In the genomic region with DNA sequence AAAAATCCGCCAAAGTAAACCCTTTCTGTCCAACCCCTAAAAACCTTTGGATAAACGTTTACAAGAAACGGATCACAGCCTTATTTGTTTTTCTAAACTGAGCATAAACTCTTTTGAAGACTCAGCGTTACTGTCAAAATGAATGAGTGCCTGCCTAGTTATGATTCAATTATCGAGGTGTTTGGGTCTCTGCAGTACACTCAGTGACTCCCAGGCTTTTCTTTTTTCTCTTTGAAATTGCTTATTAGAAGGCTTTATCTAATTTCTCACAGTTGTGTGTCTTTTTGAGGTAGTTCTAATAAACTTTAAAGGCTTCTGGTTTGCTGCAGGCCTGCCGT, we compare ENCODE assay signal across 8 cellular contexts.
DNase-seq lines count a peak whose midpoint lies in the region; ATAC-seq and TF ChIP-seq lines count a peak whose summit lies in the region.

No MANE protein-coding gene starts in this region.

- intact Hi-C loops in dendritic cell treated with granulocyte-macrophage colony-stimulating factor and Interleukin-4, amounts not matched to agents 40 ng/mL and 50 ng/mL, for 4 days (cut with micrococcal nuclease): loop anchor here (5.0 kb wide), 1 partner anchor 44 kb away; no protein-coding TSS in a partner anchor

- peak overlapping the region; percentile 87 for H3K4me3 Mint-ChIP-seq in dendritic cell treated with granulocyte-macrophage colony-stimulating factor and Interleukin-4, amounts not matched to agents 40 ng/mL and 50 ng/mL, for 4 days
- peak overlapping the region; percentile 94 to 98 (median 98) for H3K4me3 Mint-ChIP-seq in nephron

- DNase-seq in AG09309 (ENCODE audit: low read depth): no peak
- DNase-seq in KG1 (lab: John Stamatoyannopoulos, UW): peak; percentile 77
- DNase-seq in foreskin melanocyte: no peak
- no peak for DNase-seq in NCI-H446 treated with DMSO at 0.1 percent for 48 hours (lab: John Stamatoyannopoulos, UW)

- H3K4me1 Mint-ChIP-seq in dendritic cell treated with granulocyte-macrophage colony-stimulating factor and Interleukin-4, amounts not matched to agents 40 ng/mL and 50 ng/mL, for 4 days (ENCODE audit: low read depth): peaks cover 22% of the 10 kb centered on the region
- H3K4me1 Mint-ChIP-seq in nephron: peaks cover 37% of the 10 kb centered on the region

- TF ChIP-seq CTCF in AG09309 (IDR thresholded peaks at IDR 0.05; ENCODE audit: control insufficient read depth, insufficient read depth, low read depth, low read length, missing control alignments) (no peak), nephron (IDR thresholded peaks at IDR 0.05; ENCODE audit: unreplicated experiment in 3 of 3) (no peak)

- no peaks in the 10 kb centered on the region for H3K27me3 Mint-ChIP-seq in dendritic cell treated with granulocyte-macrophage colony-stimulating factor and Interleukin-4, amounts not matched to agents 40 ng/mL and 50 ng/mL, for 4 days
- no peaks in the 10 kb centered on the region for H3K27me3 Mint-ChIP-seq in nephron (ENCODE audit: low read depth)

- H3K9me3 Mint-ChIP-seq in dendritic cell treated with granulocyte-macrophage colony-stimulating factor and Interleukin-4, amounts not matched to agents 40 ng/mL and 50 ng/mL, for 4 days: no peaks in the 10 kb centered on the region
- peaks cover 4% of the 10 kb centered on the region for H3K9me3 Mint-ChIP-seq in nephron

- H3K36me3 Mint-ChIP-seq in dendritic cell treated with granulocyte-macrophage colony-stimulating factor and Interleukin-4, amounts not matched to agents 40 ng/mL and 50 ng/mL, for 4 days (ENCODE audit: low read depth): peaks cover 44% of the 10 kb centered on the region
- peaks cover 14% of the 10 kb centered on the region for H3K36me3 Mint-ChIP-seq in nephron (ENCODE audit: low read depth)

- ATAC-seq in GM19452 (IDR thresholded peaks at IDR 0.05; ENCODE audit: unreplicated experiment) (peak; percentile 7), GM21526 (IDR thresholded peaks at IDR 0.05; ENCODE audit: low FRiP score, unreplicated experiment) (no peak)

- peak overlapping the region; percentile 99 for H3K27ac Mint-ChIP-seq in dendritic cell treated with granulocyte-macrophage colony-stimulating factor and Interleukin-4, amounts not matched to agents 40 ng/mL and 50 ng/mL, for 4 days
- peak overlapping the region; percentile 95 to 99 (median 97) for H3K27ac Mint-ChIP-seq in nephron

- peak overlapping the region; percentile 74 for H3K4me3 ChIP-seq in AG09309 (ENCODE audit: control insufficient read depth, low read depth, low read length)
